Comparison of ENCODE assay signal across 14 cellular contexts in the genomic region with DNA sequence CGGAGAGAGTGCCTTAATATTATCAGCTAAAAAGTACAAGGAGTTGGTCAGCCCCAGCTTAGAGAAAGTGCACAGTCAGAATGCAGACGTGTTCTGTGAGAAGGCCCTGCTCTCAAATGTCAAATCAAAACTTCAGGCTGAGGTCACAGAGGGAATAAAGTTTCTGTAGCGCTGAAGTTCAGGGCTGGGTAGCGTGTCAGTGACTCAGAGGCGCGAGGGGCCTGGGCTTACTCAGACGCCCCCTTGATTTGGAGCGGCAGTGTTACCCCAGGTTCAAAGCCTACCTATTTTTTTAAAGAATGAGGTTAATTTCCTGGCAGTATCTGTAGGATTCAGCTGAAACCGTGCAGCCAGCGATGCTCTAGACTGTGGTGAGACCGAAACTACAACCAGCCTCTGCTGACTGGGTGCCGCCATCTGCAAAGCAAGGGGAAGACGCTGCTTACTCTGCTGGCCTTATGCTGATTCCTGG. TPM values are rescaled to one million over a fixed set of nuclear protein-coding genes. Genes with fewer than 3 reads are reported as not detected.
DNase-seq lines count a peak whose midpoint lies in the region; TF ChIP-seq lines count a peak whose summit lies in the region.
"Had no signal": no experiment of that assay in that cellular context is flagged by ENCODE, and none has a peak within 500 bp of the region (broad histone marks: within the 10 kb centered on the region; RNA-seq: fewer than 3 reads in every experiment).

No MANE protein-coding gene starts in this region.

- H3K79me2 ChIP-seq in OCI-LY3 (ENCODE audit: low read length) = peaks cover 8% of the 10 kb centered on the region; the same call in 1 of the 2 replicates

- H2AFZ ChIP-seq in OCI-LY3 (ENCODE audit: low read depth, low read length) = no peak overlapping the region

- H3K27ac ChIP-seq in BLaER1 (peak overlapping the region; percentile 89), OCI-LY3 (ENCODE audit: low read length) (peak overlapping the region; percentile 66), WERI-Rb-1 (no peak overlapping the region)
- H3K27ac ChIP-seq: heart left ventricle had no signal

- peak overlapping the region; percentile 99 for H3K4me2 ChIP-seq in BLaER1
- H3K4me2 ChIP-seq in OCI-LY3 (ENCODE audit: low read length) = peak overlapping the region; percentile 18

- H3K36me3 Mint-ChIP-seq in activated naive CD8-positive, alpha-beta T cell = peaks cover 2% of the 10 kb centered on the region
- peaks cover 0 to 7% (median 0%) of the 10 kb centered on the region in 3 donors for H3K36me3 Mint-ChIP-seq in immature natural killer cell
- H3K36me3 Mint-ChIP-seq: naive B cell had no signal

- H3K9ac ChIP-seq in BLaER1 = peak overlapping the region; percentile 87
- H3K9ac ChIP-seq in OCI-LY3 (ENCODE audit: low read length) = peak overlapping the region; percentile 42; the same call in 1 of the 2 replicates

- no peak overlapping the region for H3K27ac Mint-ChIP-seq in activated naive CD8-positive, alpha-beta T cell
- H3K27ac Mint-ChIP-seq in immature natural killer cell = no peak overlapping the region
- H3K27ac Mint-ChIP-seq: CD14-positive monocyte, naive B cell had no signal

- H3K4me1 ChIP-seq in BLaER1 (peaks cover 93% of the 10 kb centered on the region), OCI-LY3 (ENCODE audit: low read length) (peaks cover 30% of the 10 kb centered on the region)

- H3K9me3 ChIP-seq in BLaER1 = no peaks in the 10 kb centered on the region
- H3K9me3 ChIP-seq in OCI-LY3 (ENCODE audit: insufficient read depth, low read length) = no peaks in the 10 kb centered on the region
- H3K9me3 ChIP-seq in WERI-Rb-1 (ENCODE audit: severe bottlenecking) = no peaks in the 10 kb centered on the region
- H3K9me3 ChIP-seq: HAP-1, heart left ventricle had no signal

- peaks cover 62% of the 10 kb centered on the region for H3K36me3 ChIP-seq in BLaER1
- H3K36me3 ChIP-seq in OCI-LY3 (replicated peaks; ENCODE audit: low read depth, low read length) = peaks cover 11% of the 10 kb centered on the region
- peaks cover 50% of the 10 kb centered on the region for H3K36me3 ChIP-seq in WERI-Rb-1

- in situ Hi-C loops in GM13976 (cut with MboI; ENCODE audit: low sequenced_read_pairs, unreplicated experiment) = no loop called here

- H3K27me3 Mint-ChIP-seq in activated naive CD8-positive, alpha-beta T cell = no peaks in the 10 kb centered on the region
- peaks cover 0 to 5% (median 4%) of the 10 kb centered on the region in 3 donors for H3K27me3 Mint-ChIP-seq in immature natural killer cell (ENCODE audit: low read depth in 3 of 3)
- H3K27me3 Mint-ChIP-seq: naive B cell had no signal

- H3K4me1 Mint-ChIP-seq in activated naive CD8-positive, alpha-beta T cell (ENCODE audit: low read depth) = peaks cover 6% of the 10 kb centered on the region
- peaks cover 8 to 12% of the 10 kb centered on the region in 2 donors for H3K4me1 Mint-ChIP-seq in immature natural killer cell

- no peaks in the 10 kb centered on the region for H3K9me3 Mint-ChIP-seq in activated naive CD8-positive, alpha-beta T cell (ENCODE audit: low read depth)
- no peaks in the 10 kb centered on the region for H3K9me3 Mint-ChIP-seq in immature natural killer cell
- H3K9me3 Mint-ChIP-seq: CD14-positive monocyte, naive B cell had no signal

- peak; percentile 75 for DNase-seq in GM13976 (ENCODE audit: low spot score)
- no peak for DNase-seq in effector CD8-positive, alpha-beta T cell (lab: John Stamatoyannopoulos, UW)
- DNase-seq in WERI-Rb-1 = no peak
- DNase-seq in NCI-H345 treated with DMSO at 0.1 percent for 48 hours (lab: John Stamatoyannopoulos, UW; ENCODE audit: unreplicated experiment) = no peak
- no peak for DNase-seq in immature natural killer cell
- DNase-seq: amygdala, erythroblast, heart left ventricle, naive B cell had no signal

- no peak for TF ChIP-seq CTCF in GM13976 (IDR thresholded peaks at IDR 0.05; ENCODE audit: borderline replicate concordance, control extremely low read depth, extremely low read depth, insufficient read depth, missing control alignments)
- TF ChIP-seq CTCF in OCI-LY3 (IDR thresholded peaks at IDR 0.05; ENCODE audit: low read depth, low read length) = no peak
- TF ChIP-seq CTCF in WERI-Rb-1 (IDR thresholded peaks at IDR 0.05; ENCODE audit: low read depth, low read length) = no peak

- peak overlapping the region; percentile 32 for H3K4me3 Mint-ChIP-seq in activated naive CD8-positive, alpha-beta T cell
- no peak overlapping the region for H3K4me3 Mint-ChIP-seq in immature natural killer cell
- H3K4me3 Mint-ChIP-seq: CD14-positive monocyte had no signal

- H3K4me3 ChIP-seq in BLaER1 (peak overlapping the region; percentile 67), OCI-LY3 (ENCODE audit: low read length) (0 out of 2 replicates have a peak overlapping the region, but pooled peaks have one; percentile 5), WERI-Rb-1 (ENCODE audit: low read depth, low read length) (no peak overlapping the region)
- H3K4me3 ChIP-seq: HAP-1, heart left ventricle had no signal

- H3K27me3 ChIP-seq in BLaER1 = no peaks in the 10 kb centered on the region
- H3K27me3 ChIP-seq in OCI-LY3 (ENCODE audit: low read depth, low read length) = no peaks in the 10 kb centered on the region
- no peaks in the 10 kb centered on the region for H3K27me3 ChIP-seq in WERI-Rb-1 (ENCODE audit: insufficient read depth, low read depth, severe bottlenecking)
- H3K27me3 ChIP-seq: heart left ventricle had no signal

- H4K20me1 ChIP-seq in BLaER1 (peaks cover 50% of the 10 kb centered on the region), OCI-LY3 (ENCODE audit: insufficient read depth, low read length) (no peaks in the 10 kb centered on the region)

RNA-seq across cellular contexts. Expression of a gene that starts 4.8 kb away (rescaled TPM):
- 10 to 100 TPM in 2 of 3 donors, 1 to 10 TPM in 1; 4.6 to 25.5 (median 17.5) TPM for polyA plus RNA-seq in immature natural killer cell

RNA-seq across cellular contexts. Expression of a gene that starts 9.1 kb away (rescaled TPM):
- 10 to 100 TPM in 1 of 3 donors, 1 to 10 TPM in 2; 6.4 to 12.0 (median 9.1) TPM for polyA plus RNA-seq in immature natural killer cell

RNA-seq across cellular contexts. Expression of a gene that starts 9.8 kb away (rescaled TPM):
- polyA plus RNA-seq in immature natural killer cell = 1 to 10 TPM in 2 of 3 donors, under 1 TPM in 1; 0.34 to 1.7 (median 1.4) TPM
- polyA plus RNA-seq: CD14-positive monocyte had no signal

RNA-seq across cellular contexts. Expression of a gene that starts 15.1 kb away (rescaled TPM):
- 100 to 1,000 TPM in 1 of 3 donors, 10 to 100 TPM in 2; 71.7 to 110 (median 94.1) TPM for polyA plus RNA-seq in immature natural killer cell

RNA-seq across cellular contexts. Expression of a gene that starts 21.1 kb away (rescaled TPM):
- 10 to 100 TPM; 29.6 to 61.7 (median 45.4) TPM for polyA plus RNA-seq in immature natural killer cell
